ENCODE assay signal across 23 cellular contexts in the genomic region with DNA sequence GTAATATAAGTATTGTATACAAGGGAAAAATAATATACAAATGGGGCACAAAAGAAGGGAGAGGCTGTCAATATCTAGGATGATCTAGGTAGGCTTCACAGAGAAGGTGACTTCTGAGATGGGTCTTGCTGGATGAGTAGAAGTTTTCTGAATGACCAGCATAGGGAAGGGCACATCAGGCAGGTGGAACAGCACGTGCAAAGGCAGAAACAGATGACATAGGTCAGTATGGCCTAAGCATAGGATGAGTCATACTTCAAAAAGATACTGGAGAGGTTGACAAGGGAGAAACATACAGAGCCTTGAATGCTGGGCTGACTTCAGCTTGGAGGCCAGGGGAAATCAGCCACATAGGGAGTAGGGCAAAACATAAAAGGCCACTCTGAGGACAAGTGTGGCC. TPM values are rescaled to one million over a fixed set of nuclear protein-coding genes. Genes with fewer than 3 reads are reported as not detected.
DNase-seq lines count a peak whose midpoint lies in the region; ATAC-seq, FAIRE-seq and TF ChIP-seq lines count a peak whose summit lies in the region.
"Had no signal": no experiment of that assay in that cellular context is flagged by ENCODE, and none has a peak within 500 bp of the region (broad histone marks: within the 10 kb centered on the region; RNA-seq: fewer than 3 reads in every experiment).

No MANE protein-coding gene starts in this region.

- no peak for TF ChIP-seq CTCF in mammary epithelial cell (conservative IDR thresholded peaks at IDR 0.05 in 1 of 2, IDR thresholded peaks at IDR 0.05 in 1 of 2; ENCODE audit: extremely low read depth in 1 of 2, insufficient read depth in 1 of 2, low read depth in 1 of 2, low read length in 2 of 2)
- no peak for TF ChIP-seq CTCF in pancreas (IDR thresholded peaks at IDR 0.05)

- H3K9ac ChIP-seq in mammary epithelial cell (ENCODE audit: insufficient read depth, low read length) = no peak overlapping the region

- H2AFZ ChIP-seq in mammary epithelial cell (ENCODE audit: low read depth, low read length) = no peak overlapping the region

- no peak for FAIRE-seq in pancreas (lab: Jason Lieb, UNC)

- intact Hi-C loops in mammary epithelial cell (cut with micrococcal nuclease) (no loop called here), pancreas (cut with DNase I) (no loop called here)

- no peaks in the 10 kb centered on the region for H3K9me3 Mint-ChIP-seq in memory B cell
- H3K9me3 Mint-ChIP-seq: CD4-positive, alpha-beta T cell had no signal

- H3K4me2 ChIP-seq in mammary epithelial cell (ENCODE audit: insufficient read depth, low read depth, low read length) = no peak overlapping the region

- peaks cover 11% of the 10 kb centered on the region for H3K27me3 Mint-ChIP-seq in memory B cell

- DNase-seq in CD1c-positive myeloid dendritic cell (ENCODE audit: extremely low spot score) (peak; percentile 28), MV-4-11 (lab: John Stamatoyannopoulos, UW) (peak; percentile 41), mammary epithelial cell (peak; percentile 18), memory B cell (ENCODE audit: low spot score in 2 of 2) (no peak), retina (no peak), pancreas (no peak)
- DNase-seq: activated CD4-positive, alpha-beta T cell treated with anti-CD3 and anti-CD28 coated beads, Interleukin-2, amount 50 U/mL, for 4 hours; activated CD8-positive, alpha-beta memory T cell treated with anti-CD3 and anti-CD28 coated beads, Interleukin-2, amount 50 U/mL, for 48 hours; activated gamma-delta T cell; CD4-positive, alpha-beta T cell; DMS153; foreskin fibroblast; H7; heart right ventricle; left lung; midbrain; NCI-H1048; NCI-H1930; PC-3 had no signal

- dilution Hi-C loops in mammary epithelial cell (cut with HindIII; ENCODE audit: low sequenced_read_pairs) = no loop called here

- H3K27ac Mint-ChIP-seq in memory B cell = peak overlapping the region; percentile 15
- H3K27ac Mint-ChIP-seq: CD4-positive, alpha-beta T cell had no signal

- H3K36me3 ChIP-seq in mammary epithelial cell (ENCODE audit: insufficient read depth, low read length) (no peaks in the 10 kb centered on the region), pancreas (no peaks in the 10 kb centered on the region)
- H3K36me3 ChIP-seq: cardiac muscle cell, heart right ventricle, left lung had no signal

- peaks cover 23% of the 10 kb centered on the region for H3K4me1 Mint-ChIP-seq in memory B cell

- H3K79me2 ChIP-seq in mammary epithelial cell (ENCODE audit: insufficient read depth, low read length) = no peaks in the 10 kb centered on the region

- H3K36me3 Mint-ChIP-seq in memory B cell = no peaks in the 10 kb centered on the region

- no peak overlapping the region for H3K4me3 Mint-ChIP-seq in memory B cell
- H3K4me3 Mint-ChIP-seq: CD4-positive, alpha-beta T cell had no signal

- in situ Hi-C loops in mammary epithelial cell (cut with MboI; ENCODE audit: low sequenced_read_pairs in 2 of 2) = no loop called here

- H4K20me1 ChIP-seq in mammary epithelial cell (ENCODE audit: insufficient read depth, low read length) = no peaks in the 10 kb centered on the region

- ATAC-seq in memory B cell (ENCODE audit: low read depth) (no peak), HG02763 (IDR thresholded peaks at IDR 0.05; ENCODE audit: unreplicated experiment) (no peak), pancreas (no peak)
- ATAC-seq: heart right ventricle, left lung, PC-3 had no signal

- CTCF ChIA-PET in mammary epithelial cell (lab: Charles Lee; ENCODE audit: low non-redundant PET) = no interaction called here

- 81% methylated on average over 1 of the region's 1 CpG for WGBS in mammary epithelial cell (ENCODE audit: low coverage, missing lambda C conversion rate)
- 52 to 57% methylated on average over 1 of the region's 1 CpG for WGBS in pancreas, 2 donors

- H3K4me1 ChIP-seq in mammary epithelial cell (ENCODE audit: insufficient read depth, low read length) (peaks cover 25% of the 10 kb centered on the region), pancreas (no peaks in the 10 kb centered on the region)

- H3K27ac ChIP-seq in mammary epithelial cell (ENCODE audit: insufficient read depth, low read depth, low read length) = no peak overlapping the region
- no peak overlapping the region for H3K27ac ChIP-seq in pancreas
- H3K27ac ChIP-seq: cardiac muscle cell, epithelial cell of prostate, heart right ventricle, left lung, SK-N-MC had no signal

- H3K9me3 ChIP-seq in mammary epithelial cell (replicated peaks; ENCODE audit: insufficient read depth, low read length) = no peaks in the 10 kb centered on the region
- H3K9me3 ChIP-seq in pancreas = no peaks in the 10 kb centered on the region
- H3K9me3 ChIP-seq: heart right ventricle, left lung had no signal

- H3K27me3 ChIP-seq in mammary epithelial cell (ENCODE audit: insufficient read depth, low read length) (no peaks in the 10 kb centered on the region), pancreas (no peaks in the 10 kb centered on the region)
- H3K27me3 ChIP-seq: cardiac muscle cell had no signal

- H3K4me3 ChIP-seq in mammary epithelial cell (replicated peaks in 1 of 3; ENCODE audit: insufficient read depth in 1 of 3, low read depth in 2 of 3, low read length in 3 of 3) (no peak overlapping the region), pancreas (no peak overlapping the region)
- H3K4me3 ChIP-seq: cardiac muscle cell, heart right ventricle, left lung, SK-N-MC had no signal

- BruUV-seq in mammary epithelial cell (replicated peaks; lab: Mats Ljungman, UMichigan) = no TSS peak

RNA-seq across cellular contexts. Expression of a gene that starts 31.9 kb away (rescaled TPM):
- total RNA-seq in mammary epithelial cell = 10 to 100 TPM; 49.6 to 68.3 TPM
- 41.1 TPM for polyA plus RNA-seq in mammary epithelial cell
- polyA minus RNA-seq in mammary epithelial cell = 78.0 TPM
- total RNA-seq in pancreas = 10 to 100 TPM in 2 of 6 donors, 1 to 10 TPM in 4; 7.2 to 25.8 (median 8.5) TPM
- polyA plus RNA-seq in pancreas = 10 to 100 TPM in 1 of 2 donors, 1 to 10 TPM in 1; 8.6 to 13.1 TPM

Comparison
In these comparisons a context has a peak if more than half of its experiments do, and no peak if none do; other contexts are left out.
1. DNase-seq: peak in CD1c-positive myeloid dendritic cell (single experiment), MV-4-11 (single experiment) and mammary epithelial cell (single experiment); none in memory B cell (0 of 2), retina (single experiment) and pancreas (0 of 6).